In the genomic region with DNA sequence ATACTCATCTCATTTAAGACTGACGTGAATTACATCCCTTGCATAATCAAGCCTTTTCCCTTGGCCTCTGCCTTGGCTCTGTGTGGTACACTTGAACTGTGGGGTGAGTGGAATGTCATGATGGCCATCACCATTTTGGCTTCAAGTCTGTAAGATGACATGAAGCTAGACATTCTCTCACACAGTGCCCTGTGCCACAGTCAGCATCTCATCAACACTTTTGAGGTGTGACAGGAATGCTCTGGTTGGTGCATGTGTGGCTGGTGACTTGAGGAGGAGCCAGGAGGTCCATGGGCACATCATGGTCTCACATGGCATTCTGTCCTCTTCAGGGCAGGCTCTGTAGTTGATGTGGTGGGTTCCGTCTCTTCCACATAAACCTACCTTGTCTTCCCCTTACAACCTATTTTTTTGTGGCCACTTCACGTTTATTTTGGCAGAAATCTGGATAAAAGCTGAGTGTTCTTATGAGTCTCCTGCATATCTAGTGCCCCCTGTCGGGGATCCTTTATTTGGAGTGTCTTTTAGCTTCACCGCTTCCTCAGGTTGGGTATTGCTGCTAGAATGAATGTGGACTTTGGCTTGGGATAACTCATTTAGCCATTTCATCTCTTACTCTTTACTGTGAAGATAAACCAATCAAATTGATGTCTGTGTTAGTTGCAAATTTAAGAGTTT, we compare ENCODE assay signal across 10 cellular contexts. TPM values are rescaled to one million over a fixed set of nuclear protein-coding genes. Genes with fewer than 3 reads are reported as not detected.
DNase-seq lines count a peak whose midpoint lies in the region; ATAC-seq and TF ChIP-seq lines count a peak whose summit lies in the region.
"Had no signal": no experiment of that assay in that cellular context is flagged by ENCODE, and none has a peak within 500 bp of the region (broad histone marks: within the 10 kb centered on the region; RNA-seq: fewer than 3 reads in every experiment).

No MANE protein-coding gene starts in this region.

- DNase-seq in T-helper 17 cell: no peak
- peak; percentile 47 for DNase-seq in left ventricle myocardium superior
- DNase-seq in RPMI8226: no peak
- no peak for DNase-seq in activated CD8-positive, alpha-beta memory T cell treated with anti-CD3 and anti-CD28 coated beads, Interleukin-2, amount 10 ng/mL, durations not matched to agents 7 days and 5 days
- DNase-seq in SKM-1 (lab: John Stamatoyannopoulos, UW; ENCODE audit: unreplicated experiment): no peak
- DNase-seq in mesenteric fat pad (ENCODE audit: low spot score): no peak
- DNase-seq: NCI-H526 treated with DMSO at 0.1 percent for 48 hours, stomach had no signal

- peaks cover 9% of the 10 kb centered on the region for H3K9me3 Mint-ChIP-seq in activated CD8-positive, alpha-beta memory T cell treated with anti-CD3 and anti-CD28 coated beads, Interleukin-2, amount 10 ng/mL, durations not matched to agents 7 days and 5 days (ENCODE audit: low read depth)

- H3K36me3 Mint-ChIP-seq in T-helper 17 cell (ENCODE audit: low read depth): no peaks in the 10 kb centered on the region
- H3K36me3 Mint-ChIP-seq in activated CD8-positive, alpha-beta memory T cell treated with anti-CD3 and anti-CD28 coated beads, Interleukin-2, amount 10 ng/mL, durations not matched to agents 7 days and 5 days: peaks cover 38% of the 10 kb centered on the region

- no peaks in the 10 kb centered on the region for H3K27me3 Mint-ChIP-seq in T-helper 17 cell
- H3K27me3 Mint-ChIP-seq in activated CD8-positive, alpha-beta memory T cell treated with anti-CD3 and anti-CD28 coated beads, Interleukin-2, amount 10 ng/mL, durations not matched to agents 7 days and 5 days: no peaks in the 10 kb centered on the region

- CTCF ChIA-PET in activated CD8-positive, alpha-beta memory T cell treated with anti-CD3 and anti-CD28 coated beads, Interleukin-2, amount 10 ng/mL, durations not matched to agents 7 days and 5 days (lab: Charles Lee): interaction anchor here (0.6 to 2.2 kb wide), 7 partner anchors 8 to 384 kb away, joined by 3 to 7 read pairs (median 3); partner anchors contain the start of gene MAP4K4

- TF ChIP-seq CTCF in 22Rv1 (IDR thresholded peaks at IDR 0.05): peak; percentile 37; the same call in 1 of the 2 replicates
- peak; percentile 53 for TF ChIP-seq CTCF in GM12873 (IDR thresholded peaks at IDR 0.05; ENCODE audit: insufficient read depth, low read depth, low read length, missing control alignments)

- H3K4me1 Mint-ChIP-seq in T-helper 17 cell: peaks cover 62% of the 10 kb centered on the region
- H3K4me1 Mint-ChIP-seq in activated CD8-positive, alpha-beta memory T cell treated with anti-CD3 and anti-CD28 coated beads, Interleukin-2, amount 10 ng/mL, durations not matched to agents 7 days and 5 days: peaks cover 63% of the 10 kb centered on the region

- H3K4me3 Mint-ChIP-seq in T-helper 17 cell: no peak overlapping the region
- H3K4me3 Mint-ChIP-seq in activated CD8-positive, alpha-beta memory T cell treated with anti-CD3 and anti-CD28 coated beads, Interleukin-2, amount 10 ng/mL, durations not matched to agents 7 days and 5 days: no peak overlapping the region

- peak overlapping the region; percentile 49 for H3K27ac Mint-ChIP-seq in T-helper 17 cell
- H3K27ac Mint-ChIP-seq in activated CD8-positive, alpha-beta memory T cell treated with anti-CD3 and anti-CD28 coated beads, Interleukin-2, amount 10 ng/mL, durations not matched to agents 7 days and 5 days: no peak overlapping the region

- no peak overlapping the region for H3K27ac ChIP-seq in 22Rv1
- H3K27ac ChIP-seq: stomach had no signal

- H3K9me3 ChIP-seq in T-helper 17 cell (ENCODE audit: control insufficient read depth, low read length, poor library complexity, severe bottlenecking): no peaks in the 10 kb centered on the region
- H3K9me3 ChIP-seq: stomach had no signal

- no peak for ATAC-seq in T-helper 17 cell
- ATAC-seq in left ventricle myocardium superior: peak; percentile 89
- ATAC-seq in activated CD8-positive, alpha-beta memory T cell treated with anti-CD3 and anti-CD28 coated beads, Interleukin-2, amount 10 ng/mL, durations not matched to agents 7 days and 5 days: no peak

- intact Hi-C loops in left ventricle myocardium superior (cut with micrococcal nuclease): no loop called here

RNA-seq across cellular contexts. Expression of gene MAP4K4, which starts 28.1 kb away (rescaled TPM):
- total RNA-seq in T-helper 17 cell (100 to 1,000 TPM in 1 of 2 donors, 10 to 100 TPM in 1; 98.1 to 102 TPM), left ventricle myocardium superior (99.5 TPM), mesenteric fat pad (117 TPM)
- total RNA-seq in activated CD8-positive, alpha-beta memory T cell treated with anti-CD3 and anti-CD28 coated beads, Interleukin-2, amount 10 ng/mL, durations not matched to agents 7 days and 5 days: 10 to 100 TPM; 42.8 to 45.9 TPM
